Comparison of ENCODE assay signal across 8 cellular contexts in the genomic region with DNA sequence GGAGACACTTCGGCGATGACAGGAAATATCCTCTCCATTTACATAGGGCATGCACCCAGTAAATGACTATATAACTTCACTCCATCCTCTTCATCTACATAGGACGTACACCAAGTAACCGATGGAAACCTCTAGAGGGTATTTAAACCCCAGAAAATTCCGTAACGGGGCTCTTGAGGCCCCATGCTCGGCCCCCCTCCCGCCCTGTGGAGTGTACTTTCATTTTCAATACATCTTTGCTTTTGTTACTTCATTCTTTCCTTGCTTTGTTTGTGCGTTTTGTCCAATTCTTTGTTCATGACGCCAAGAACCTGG. TPM values are rescaled to one million over a fixed set of nuclear protein-coding genes. Genes with fewer than 3 reads are reported as not detected.
A peak's percentile ranks its signal among the peaks of the same experiment; 100 is the strongest.
DNase-seq lines count a peak whose midpoint lies in the region; ATAC-seq and TF ChIP-seq lines count a peak whose summit lies in the region.

No MANE protein-coding gene starts in this region.

- H3K36me3 ChIP-seq in GM23248 (ENCODE audit: low read depth), result no peaks in the 10 kb centered on the region
- no peaks in the 10 kb centered on the region for H3K36me3 ChIP-seq in skeletal muscle tissue (ENCODE audit: control insufficient read depth in 3 of 3, insufficient read depth in 3 of 3, low read length in 3 of 3)

- H3K27ac ChIP-seq in GM23248 (no peak overlapping the region), skeletal muscle tissue (ENCODE audit: low read depth, low read length) (peak overlapping the region; percentile 61)

- H3K27me3 ChIP-seq in GM23248 (replicated peaks; ENCODE audit: insufficient read depth) (peaks cover 20% of the 10 kb centered on the region), skeletal muscle tissue (ENCODE audit: control insufficient read depth in 3 of 3, insufficient read depth in 3 of 3, low read length in 3 of 3) (peaks cover 12 to 20% (median 15%) of the 10 kb centered on the region in 3 donors)

- no peak for TF ChIP-seq CTCF in fibroblast of villous mesenchyme (IDR thresholded peaks at IDR 0.05; ENCODE audit: insufficient read depth, low read depth, low read length)

- H3K9ac ChIP-seq in GM23248, result peak overlapping the region; percentile 66
- H3K9ac ChIP-seq in skeletal muscle tissue (ENCODE audit: low read depth in 1 of 3, low read length in 3 of 3), result peak overlapping the region; percentile 79 to 88 (median 84)

- in situ Hi-C loops in GM23248 (cut with MboI), result no loop called here

- peaks cover 56% of the 10 kb centered on the region for H3K27me3 Mint-ChIP-seq in T-helper 2 cell treated with Interferon-gamma antibody and Interleukin-4, amounts not matched to agents 5 μg/mL and 100 μg/mL, for 36 hours (ENCODE audit: low read depth)

- H3K4me1 Mint-ChIP-seq in T-helper 2 cell treated with Interferon-gamma antibody and Interleukin-4, amounts not matched to agents 5 μg/mL and 100 μg/mL, for 36 hours (ENCODE audit: low read depth), result peaks cover 11% of the 10 kb centered on the region

- H3K36me3 Mint-ChIP-seq in T-helper 2 cell treated with Interferon-gamma antibody and Interleukin-4, amounts not matched to agents 5 μg/mL and 100 μg/mL, for 36 hours (ENCODE audit: low read depth), result no peaks in the 10 kb centered on the region

- H3K9me2 ChIP-seq in GM23248 (ENCODE audit: insufficient read depth), result no peaks in the 10 kb centered on the region

- H3K9me3 ChIP-seq in GM23248 (ENCODE audit: low read depth) (no peaks in the 10 kb centered on the region), skeletal muscle tissue (ENCODE audit: control insufficient read depth in 3 of 3, low read length in 3 of 3) (no peaks in the 10 kb centered on the region)

- H3K4me3 Mint-ChIP-seq in T-helper 2 cell treated with Interferon-gamma antibody and Interleukin-4, amounts not matched to agents 5 μg/mL and 100 μg/mL, for 36 hours, result peak overlapping the region; percentile 94

- H3K79me2 ChIP-seq in GM23248 (ENCODE audit: insufficient read depth), result no peaks in the 10 kb centered on the region

- peak overlapping the region; percentile 92 for H2AFZ ChIP-seq in GM23248

- H4K20me1 ChIP-seq in GM23248 (ENCODE audit: insufficient read depth), result no peaks in the 10 kb centered on the region

- no peak overlapping the region for H3K27ac Mint-ChIP-seq in T-helper 2 cell treated with Interferon-gamma antibody and Interleukin-4, amounts not matched to agents 5 μg/mL and 100 μg/mL, for 36 hours

- ATAC-seq in HG02938 (IDR thresholded peaks at IDR 0.05; ENCODE audit: unreplicated experiment) (no peak), HG03439 (IDR thresholded peaks at IDR 0.05; ENCODE audit: unreplicated experiment) (no peak)

- peak; percentile 50 for DNase-seq in GM23248
- no peak for DNase-seq in T-helper 2 cell treated with Interferon-gamma antibody and Interleukin-4, amounts not matched to agents 5 μg/mL and 100 μg/mL, for 36 hours (ENCODE audit: low spot score)
- DNase-seq in fibroblast of villous mesenchyme (ENCODE audit: low read depth), result no peak
- DNase-seq in Ammon's horn (ENCODE audit: low spot score), result no peak
- DNase-seq in epidermal melanocyte (ENCODE audit: insufficient read length, low spot score), result no peak

- H3K4me2 ChIP-seq in GM23248 (ENCODE audit: unreplicated experiment), result peak overlapping the region; percentile 92

- 3% methylated on average over 10 of the region's 10 CpGs for WGBS in GM23248 (ENCODE audit: low coverage in 1 of 2, low lambda C conversion rate in 2 of 2, missing lambda C conversion rate in 2 of 2), 2 experiments

- no peaks in the 10 kb centered on the region for H3F3A ChIP-seq in GM23248 (ENCODE audit: insufficient read depth)

- peak overlapping the region; percentile 84 for H3K4me3 ChIP-seq in GM23248
- peak overlapping the region; percentile 67 for H3K4me3 ChIP-seq in fibroblast of villous mesenchyme (ENCODE audit: low read depth, low read length)
- H3K4me3 ChIP-seq in skeletal muscle tissue (ENCODE audit: low read length in 3 of 3), result peak overlapping the region; percentile 70 to 88 (median 88)

- H3K4me1 ChIP-seq in GM23248 (ENCODE audit: insufficient read depth), result peaks cover 3% of the 10 kb centered on the region; the same call in 1 of the 2 replicates
- H3K4me1 ChIP-seq in skeletal muscle tissue (ENCODE audit: control insufficient read depth in 3 of 3, insufficient read depth in 3 of 3, low read length in 3 of 3), result peaks cover 13 to 15% (median 14%) of the 10 kb centered on the region in 3 donors

- H3K9me3 Mint-ChIP-seq in T-helper 2 cell treated with Interferon-gamma antibody and Interleukin-4, amounts not matched to agents 5 μg/mL and 100 μg/mL, for 36 hours, result peaks cover 4% of the 10 kb centered on the region

RNA-seq across cellular contexts. Expression of gene FAM107A, which starts 7.5 kb away (rescaled TPM):
- 0.22 TPM in 1 of 2 replicates, not detected in the other for total RNA-seq in GM23248 (2014; rRNA removed; shearing (Covaris generic))
- 0.09 and 0.13 TPM in 2 replicates for polyA plus RNA-seq in GM23248 (2016; fragmentation: Nextera tagmentation; extraction: Ambion mirVana)
- not detected in 2 replicates for total RNA-seq in fibroblast of villous mesenchyme
- total RNA-seq in skeletal muscle tissue, result under 0.01 TPM

RNA-seq across cellular contexts. Expression of gene ACOX2, which starts 47.7 kb away (rescaled TPM):
- 7.5 and 9.7 TPM in 2 replicates for total RNA-seq in GM23248 (2014; rRNA removed; shearing (Covaris generic))
- 19.9 and 23.6 TPM in 2 replicates for polyA plus RNA-seq in GM23248 (2016; fragmentation: Nextera tagmentation; extraction: Ambion mirVana)
- total RNA-seq in fibroblast of villous mesenchyme (12.1 and 13.9 TPM in 2 replicates), skeletal muscle tissue (14.6 TPM)
